11 cellular contexts compared by ENCODE assay signal in genomic region chr11:95490625-95491024, GRCh38.
"Had no signal": no experiment of that assay in that cellular context is flagged by ENCODE, and none has a peak within 500 bp of the region (broad histone marks: within the 10 kb centered on the region; RNA-seq: fewer than 3 reads in every experiment).

No MANE protein-coding gene starts in this region.

- H2AFZ ChIP-seq: GM23248, GM23338 had no signal

- ATAC-seq: GM23338, HCT116 had no signal

- DNase-seq: GM23248, GOT3, H7, H9, HCEC 1CT, HFFc6 had no signal

- H3K9me3 ChIP-seq: HAP-1 had no signal

- H3K4me3 ChIP-seq: GM23248, GM23338, HAP-1 had no signal

- H3K9ac ChIP-seq: GM23248 had no signal

- H3K27ac ChIP-seq: GM23248 had no signal

- H3K36me3 ChIP-seq: HAP-1 had no signal

- FAIRE-seq: H1, H54 had no signal

- H3K4me2 ChIP-seq: GM23338 had no signal
